ENCODE assay signal across 20 cellular contexts in the genomic region with DNA sequence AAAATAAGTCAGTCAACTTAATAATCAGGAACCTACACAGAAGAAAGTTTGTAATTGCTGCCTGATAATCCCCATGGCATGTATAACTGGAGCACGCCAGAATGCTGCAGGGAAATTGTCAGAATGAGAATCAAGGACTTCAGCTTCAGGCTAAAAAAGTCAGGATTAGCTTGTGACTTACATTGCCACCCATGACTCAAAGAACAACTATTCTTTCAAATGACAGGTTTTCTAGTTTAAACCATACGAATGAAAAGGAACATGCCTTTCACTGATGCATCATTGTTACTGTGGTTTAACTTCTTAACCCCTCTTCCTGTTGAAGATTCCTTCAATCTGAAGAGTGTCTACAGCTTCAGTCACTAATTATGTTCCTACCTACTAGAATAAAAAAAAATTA.
DNase-seq lines count a peak whose midpoint lies in the region; ATAC-seq, FAIRE-seq and TF ChIP-seq lines count a peak whose summit lies in the region.
"Had no signal": no experiment of that assay in that cellular context is flagged by ENCODE, and none has a peak within 500 bp of the region (broad histone marks: within the 10 kb centered on the region; RNA-seq: fewer than 3 reads in every experiment).

No MANE protein-coding gene starts in this region.

- peak overlapping the region; percentile 67 for H3K4me2 ChIP-seq in keratinocyte (ENCODE audit: control insufficient read depth, extremely low read depth, insufficient read depth, low read depth, low read length)
- H3K4me2 ChIP-seq: neural progenitor cell had no signal

- H3K27ac ChIP-seq in keratinocyte (ENCODE audit: control insufficient read depth, insufficient read depth, low read length) = peak overlapping the region; percentile 55
- H3K27ac ChIP-seq: esophagus squamous epithelium, neural progenitor cell, uterus had no signal

- H3K9me1 ChIP-seq in keratinocyte (ENCODE audit: control insufficient read depth, extremely low read depth, insufficient read depth, low read length) = no peaks in the 10 kb centered on the region

- dilution Hi-C loops in keratinocyte (cut with MboI; ENCODE audit: extremely low pct_ligation_motif_present, low sequenced_read_pairs) = no loop called here

- no peak overlapping the region for H3K9ac ChIP-seq in keratinocyte (ENCODE audit: control insufficient read depth, extremely low read depth, insufficient read depth, low read length)
- H3K9ac ChIP-seq: neural progenitor cell had no signal

- no peak overlapping the region for H2AFZ ChIP-seq in keratinocyte (ENCODE audit: control insufficient read depth, low read length)
- H2AFZ ChIP-seq: neural progenitor cell had no signal

- H3K27me3 ChIP-seq in keratinocyte (ENCODE audit: control insufficient read depth, extremely low read depth, insufficient read depth, low read length) = no peaks in the 10 kb centered on the region
- H3K27me3 ChIP-seq: esophagus squamous epithelium, neural progenitor cell, uterus had no signal

- H3K4me1 ChIP-seq in keratinocyte (ENCODE audit: control insufficient read depth, extremely low read depth, insufficient read depth, low read length) = peaks cover 24% of the 10 kb centered on the region
- H3K4me1 ChIP-seq: Caco-2, esophagus squamous epithelium, neural progenitor cell, uterus had no signal

- in situ Hi-C loops in astrocyte of the cerebellum (cut with HindIII; ENCODE audit: low sequenced_read_pairs) = no loop called here

- no peaks in the 10 kb centered on the region for H3K36me3 ChIP-seq in keratinocyte (ENCODE audit: control insufficient read depth in 2 of 2, extremely low read depth in 1 of 2, insufficient read depth in 2 of 2, low read length in 2 of 2)
- H3K36me3 ChIP-seq: esophagus squamous epithelium, neural progenitor cell, uterus had no signal

- H3K79me2 ChIP-seq in keratinocyte (ENCODE audit: control insufficient read depth, insufficient read depth, low read length) = no peaks in the 10 kb centered on the region

- TF ChIP-seq CTCF in AG10803 (conservative IDR thresholded peaks at IDR 0.05; ENCODE audit: low read length) = no peak
- TF ChIP-seq CTCF in astrocyte of the cerebellum (IDR thresholded peaks at IDR 0.05; ENCODE audit: low read depth, low read length, missing control alignments) = no peak
- no peak for TF ChIP-seq CTCF in keratinocyte (optimal IDR thresholded peaks at IDR 0.05 in 1 of 3, IDR thresholded peaks at IDR 0.05 in 1 of 3, conservative IDR thresholded peaks at IDR 0.05 in 1 of 3; ENCODE audit: extremely low read depth in 1 of 3, insufficient read depth in 2 of 3, low read length in 3 of 3)

- DNase-seq in AG10803 (ENCODE audit: low read depth) = peak; percentile 1
- DNase-seq in HTR-8/SVneo (ENCODE audit: insufficient read length, low spot score) = peak; percentile 57
- peak; percentile 11 for DNase-seq in astrocyte of the cerebellum (ENCODE audit: low read depth)
- peak; percentile 44 for DNase-seq in keratinocyte (ENCODE audit: low read depth, low spot score)
- no peak for DNase-seq in GM12892 (ENCODE audit: insufficient read length)
- no peak for DNase-seq in HuH-7.5 (ENCODE audit: low spot score)
- DNase-seq in GM12891 (ENCODE audit: insufficient read length, low spot score) = no peak
- DNase-seq: activated CD4-positive, alpha-beta T cell treated with anti-CD3 and anti-CD28 coated beads for 48 hours; activated naive CD8-positive, alpha-beta T cell treated with anti-CD3 and anti-CD28 coated beads for 36 hours; activated T-cell treated with anti-CD3 and anti-CD28 coated beads, Interleukin-2, amount 50 U/mL, for 1 hour; Caco-2; esophagus squamous epithelium; GOT3; NCI-H1694 treated with DMSO at 0.1 percent for 48 hours; NCI-H524; RPMI8226; stimulated activated naive CD4-positive, alpha-beta T cell treated with Interleukin-2 at 50 U/mL for 16 hours; uterus had no signal

- no peak overlapping the region for H3K4me3 ChIP-seq in AG10803 (ENCODE audit: low read length)
- no peak overlapping the region for H3K4me3 ChIP-seq in astrocyte of the cerebellum (ENCODE audit: low read depth, low read length)
- H3K4me3 ChIP-seq in keratinocyte (ENCODE audit: control insufficient read depth in 2 of 3, extremely low read depth in 1 of 3, insufficient read depth in 2 of 3, low read depth in 1 of 3, low read length in 3 of 3) = peak overlapping the region in 1 of 3 experiments; percentile 40
- H3K4me3 ChIP-seq: esophagus squamous epithelium, neural progenitor cell, uterus had no signal

- H3K9me3 ChIP-seq in keratinocyte (ENCODE audit: control insufficient read depth, low read depth, low read length) = no peaks in the 10 kb centered on the region
- H3K9me3 ChIP-seq: Caco-2, esophagus squamous epithelium, uterus had no signal

- no peaks in the 10 kb centered on the region for H4K20me1 ChIP-seq in keratinocyte (ENCODE audit: control insufficient read depth, extremely low read depth, insufficient read depth, low read length)

- no peak for TF ChIP-seq POLR2A in GM12892 (IDR thresholded peaks at IDR 0.05; ENCODE audit: low read depth, low read length)
- no peak for TF ChIP-seq POLR2A in GM12891 (IDR thresholded peaks at IDR 0.05; ENCODE audit: low read depth, low read length)

- FAIRE-seq in HTR-8/SVneo (lab: Jason Lieb, UNC) = peak; percentile 31
- FAIRE-seq in keratinocyte (lab: Jason Lieb, UNC) = peak; percentile 95
- FAIRE-seq in GM12892 (lab: Jason Lieb, UNC) = no peak
- FAIRE-seq in GM12891 (lab: Jason Lieb, UNC) = no peak

- ATAC-seq in GM19023 (IDR thresholded peaks at IDR 0.05; ENCODE audit: unreplicated experiment) = no peak

TF ChIP-seq in GM12891, 5 proteins besides CTCF, POLR2A, EP300 and RAD21:
- TF ChIP-seq TAF1 (IDR thresholded peaks at IDR 0.05; ENCODE audit: low read depth, low read length) = no peak
- no peak for TF ChIP-seq POU2F2 (IDR thresholded peaks at IDR 0.05; ENCODE audit: low read depth, low read length)
- no peak for TF ChIP-seq SPI1 (IDR thresholded peaks at IDR 0.05; ENCODE audit: low read depth, low read length)
- no peak for TF ChIP-seq PAX5 (IDR thresholded peaks at IDR 0.05; ENCODE audit: insufficient read depth, low read length, severe bottlenecking)
- TF ChIP-seq POLR2AphosphoS5 (IDR thresholded peaks at IDR 0.05; ENCODE audit: low read depth, low read length) = no peak

Comparison
In these comparisons a context has a peak if more than half of its experiments do, and no peak if none do; other contexts are left out.
1. DNase-seq: peak in AG10803 (single experiment), HTR-8/SVneo (single experiment), astrocyte of the cerebellum (single experiment) and keratinocyte (single experiment); none in GM12892 (single experiment), HuH-7.5 (single experiment) and GM12891 (single experiment).